ENCODE assay signal across 9 cellular contexts in the genomic region with DNA sequence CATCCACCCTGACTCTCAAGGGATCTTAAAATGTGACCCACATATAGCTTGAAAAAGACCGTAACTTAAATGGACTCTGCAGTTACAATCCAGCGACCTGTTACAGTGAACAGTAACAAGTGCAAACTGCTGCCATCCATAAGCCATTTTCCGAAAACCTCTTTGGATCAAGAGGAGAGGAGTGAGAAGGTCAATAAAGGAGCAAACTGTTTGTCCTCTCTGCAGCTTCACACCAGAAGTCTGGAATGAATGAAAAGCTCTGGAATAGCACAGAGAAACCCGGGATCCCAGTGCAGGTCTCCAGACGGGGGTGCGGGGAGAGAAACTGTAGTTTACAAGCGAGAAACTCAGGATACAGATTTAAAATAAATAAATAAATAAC. TPM values are rescaled to one million over a fixed set of nuclear protein-coding genes. Genes with fewer than 3 reads are reported as not detected.
DNase-seq lines count a peak whose midpoint lies in the region; ATAC-seq, FAIRE-seq and TF ChIP-seq lines count a peak whose summit lies in the region.
"Had no signal": no experiment of that assay in that cellular context is flagged by ENCODE, and none has a peak within 500 bp of the region (broad histone marks: within the 10 kb centered on the region; RNA-seq: fewer than 3 reads in every experiment).

No MANE protein-coding gene starts in this region.

- peak overlapping the region in 2 of 4 experiments; percentile 9 to 49; a peak in 3 of 7 replicates for H3K9ac ChIP-seq in H1 (replicated peaks in 1 of 4; ENCODE audit: extremely low read depth in 1 of 4, low read depth in 3 of 4, low read length in 3 of 4)

- peak overlapping the region; percentile 79 for H3K4me3 ChIP-seq in OCI-LY7 (ENCODE audit: low read depth, low read length, poor library complexity, severe bottlenecking)
- peak overlapping the region; percentile 68 to 75 (median 74) for H3K4me3 ChIP-seq in H1 (ENCODE audit: extremely low read depth in 1 of 4, insufficient read depth in 2 of 4, low read depth in 3 of 4, low read length in 4 of 4)

- H3K9me3 ChIP-seq in OCI-LY7 (ENCODE audit: low read length) (no peaks in the 10 kb centered on the region), H1 (ENCODE audit: insufficient read depth in 2 of 2, low read depth in 1 of 2, low read length in 1 of 2) (no peaks in the 10 kb centered on the region)

- no peak overlapping the region for H4K8ac ChIP-seq in H1 (ENCODE audit: extremely low read depth, insufficient read depth, low read length)

- no peak overlapping the region for H3K4ac ChIP-seq in H1 (replicated peaks; ENCODE audit: insufficient read length, low read depth, low read length)

- H4K5ac ChIP-seq in H1 (ENCODE audit: insufficient read length, low read depth, low read length): no peak overlapping the region

- no peaks in the 10 kb centered on the region for H3K79me1 ChIP-seq in H1 (ENCODE audit: low read depth, low read length)

- H3K36me3 Mint-ChIP-seq in naive B cell: peaks cover 0 to 4% of the 10 kb centered on the region in 2 donors

- no peak overlapping the region for H3K23ac ChIP-seq in H1 (ENCODE audit: insufficient read length)

- peaks cover 46% of the 10 kb centered on the region for H3K79me2 ChIP-seq in OCI-LY7 (ENCODE audit: insufficient read depth, low read depth, low read length)
- H3K79me2 ChIP-seq in H1 (ENCODE audit: control insufficient read depth in 1 of 2, insufficient read depth in 2 of 2, low read length in 2 of 2): peaks cover 0 to 19% of the 10 kb centered on the region in 2 experiments; a peak in 2 of 4 replicates

- no peaks in the 10 kb centered on the region for H4K20me1 ChIP-seq in OCI-LY7 (ENCODE audit: insufficient read depth, low read length)
- no peaks in the 10 kb centered on the region for H4K20me1 ChIP-seq in H1 (replicated peaks in 1 of 2; ENCODE audit: control insufficient read depth in 1 of 2, insufficient read depth in 2 of 2, low read length in 2 of 2)

- H3K56ac ChIP-seq in H1 (replicated peaks; ENCODE audit: insufficient read length, low read depth, low read length): no peak overlapping the region

- no peaks in the 10 kb centered on the region for H3K9me3 Mint-ChIP-seq in naive B cell

- 17% methylated on average over 7 of the region's 7 CpGs; no CpG with 5 or more reads in 1 of the 2 experiments for WGBS in H1 (ENCODE audit: extremely low coverage in 1 of 2, insufficient coverage in 1 of 2, insufficient read length in 1 of 2, insufficient replicate concordance in 2 of 2, low coverage in 1 of 2, low lambda C conversion rate in 2 of 2, missing lambda C conversion rate in 1 of 2), 2 experiments

- H3K23me2 ChIP-seq in H1 (ENCODE audit: low read depth, low read length): no peaks in the 10 kb centered on the region; the same call in 1 of the 2 replicates

- H2BK5ac ChIP-seq in H1 (ENCODE audit: low read depth, low read length): no peak overlapping the region

- H3K36me3 ChIP-seq in OCI-LY7 (ENCODE audit: insufficient read depth, low read length) (peaks cover 20% of the 10 kb centered on the region), H1 (ENCODE audit: control insufficient read depth in 2 of 4, insufficient read depth in 4 of 4, low read length in 3 of 4) (peaks cover 0 to 9% (median 3%) of the 10 kb centered on the region in 4 experiments; a peak in 2 of 8 replicates)

- H2BK12ac ChIP-seq in H1 (ENCODE audit: low read depth, low read length): no peak overlapping the region

- TF ChIP-seq RAD21 in H1 (IDR thresholded peaks at IDR 0.05 in 1 of 2, conservative IDR thresholded peaks at IDR 0.05 in 1 of 2; ENCODE audit: low read depth in 2 of 2, low read length in 2 of 2): no peak

- H3K27ac ChIP-seq in OCI-LY7 (ENCODE audit: low read depth, low read length, poor library complexity, severe bottlenecking) (peak overlapping the region; percentile 88), H1 (ENCODE audit: low read depth, low read length) (no peak overlapping the region)

- H3K9me2 ChIP-seq in OCI-LY7 (ENCODE audit: insufficient read depth, low read length): no peaks in the 10 kb centered on the region

- no peak overlapping the region for H2BK20ac ChIP-seq in H1 (ENCODE audit: low read length)

- H2BK15ac ChIP-seq in H1 (ENCODE audit: low read length): no peak overlapping the region

- peak overlapping the region; percentile 63 to 96 (median 86) for H3K27ac Mint-ChIP-seq in naive B cell

- peaks cover 4 to 13% (median 11%) of the 10 kb centered on the region in 3 donors for H3K27me3 Mint-ChIP-seq in naive B cell

- ATAC-seq in naive B cell (ENCODE audit: low read depth in 2 of 2) (no peak), HG02870 (IDR thresholded peaks at IDR 0.05; ENCODE audit: unreplicated experiment) (no peak), GM19463 (IDR thresholded peaks at IDR 0.05; ENCODE audit: unreplicated experiment) (no peak)

- H3K4me1 ChIP-seq in OCI-LY7 (ENCODE audit: insufficient read depth, low read length, poor library complexity, severe bottlenecking) (peaks cover 46% of the 10 kb centered on the region), H1 (replicated peaks in 1 of 4; ENCODE audit: control insufficient read depth in 3 of 4, insufficient read depth in 4 of 4, low read length in 3 of 4) (peaks cover 0 to 2% (median under 1%) of the 10 kb centered on the region in 4 experiments; a peak in 2 of 7 replicates)

- FAIRE-seq in H1 (lab: Jason Lieb, UNC) (peak; percentile 36), D721Med (lab: Jason Lieb, UNC) (no peak)
- FAIRE-seq: G401.6 had no signal

- no peak overlapping the region for H3K14ac ChIP-seq in H1 (ENCODE audit: insufficient read length)

- no peak for TF ChIP-seq POLR2A in H1 (IDR thresholded peaks at IDR 0.05; ENCODE audit: control extremely low read depth in 1 of 2, low read depth in 2 of 2, low read length in 2 of 2)

- TF ChIP-seq CTCF in OCI-LY7 (conservative IDR thresholded peaks at IDR 0.05; ENCODE audit: low read length) (no peak), H1 (IDR thresholded peaks at IDR 0.05; ENCODE audit: control extremely low read depth in 1 of 3, insufficient read depth in 1 of 3, low read depth in 1 of 3, low read length in 3 of 3) (no peak), D721Med (IDR thresholded peaks at IDR 0.05; ENCODE audit: insufficient read depth, missing control alignments) (no peak)

- peak overlapping the region; percentile 87 to 99 (median 94) for H3K4me3 Mint-ChIP-seq in naive B cell

- no peak overlapping the region for H3K18ac ChIP-seq in H1 (ENCODE audit: extremely low read depth, low read length)

- H2AFZ ChIP-seq in OCI-LY7 (ENCODE audit: low read length) (peak overlapping the region; percentile 26; the same call in 1 of the 2 replicates), H1 (ENCODE audit: low read length) (no peak overlapping the region)

- H3K27me3 ChIP-seq in H1 (replicated peaks in 1 of 4; ENCODE audit: control insufficient read depth in 3 of 4, extremely low read depth in 1 of 4, insufficient read depth in 3 of 4, low read length in 3 of 4): peaks cover 0 to 5% (median 3%) of the 10 kb centered on the region in 4 experiments; a peak in 1 of 7 replicates

- DNase-seq in NCI-H345 treated with DMSO at 0.1 percent for 48 hours (lab: John Stamatoyannopoulos, UW; ENCODE audit: unreplicated experiment): peak; percentile 41
- DNase-seq in NCI-H345 (lab: John Stamatoyannopoulos, UW): no peak
- peak; percentile 23 for DNase-seq in OCI-LY7 (ENCODE audit: low spot score)
- no peak for DNase-seq in H1 (ENCODE audit: low read depth in 1 of 2, low spot score in 2 of 2)
- no peak for DNase-seq in naive B cell
- no peak for DNase-seq in D721Med (ENCODE audit: insufficient read length, low spot score)

- no peak for TF ChIP-seq EP300 in H1 (IDR thresholded peaks at IDR 0.05; ENCODE audit: borderline replicate concordance in 1 of 2, low read depth in 2 of 2, low read length in 2 of 2)

- peaks cover 46 to 53% (median 47%) of the 10 kb centered on the region in 3 donors for H3K4me1 Mint-ChIP-seq in naive B cell

- no TSS peak for BruUV-seq in OCI-LY7 (replicated peaks; lab: Mats Ljungman, UMichigan)

- no peak overlapping the region for H2AK5ac ChIP-seq in H1 (ENCODE audit: low read depth, low read length)

- no peak overlapping the region for H2BK120ac ChIP-seq in H1 (replicated peaks; ENCODE audit: low read depth, low read length)

- intact Hi-C loops in OCI-LY7 (cut with micrococcal nuclease; ENCODE audit: unreplicated experiment): loop anchor here (5.0 kb wide), 2 partner anchors 370 to 860 kb away; partner anchors contain the start of gene CCDC171

- H3K4me2 ChIP-seq in OCI-LY7 (ENCODE audit: low read length) (peak overlapping the region; percentile 92), H1 (ENCODE audit: insufficient read depth in 1 of 2, low read depth in 2 of 2, low read length in 2 of 2) (peak overlapping the region; percentile 88 to 96)

- POLR2A ChIA-PET in OCI-LY7 (lab: Charles Lee): interaction anchor here (0.9 to 2.0 kb wide), 3 partner anchors 13 to 46 kb away, joined by 3 to 6 read pairs (median 5); no protein-coding TSS in a partner anchor
- POLR2A ChIA-PET in H1 (lab: Charles Lee; ENCODE audit: partially characterized antibody): interaction anchor here (0.6 to 1.9 kb wide), 4 partner anchors 10 to 88 kb away, joined by 3 to 9 read pairs (median 4); partner anchors contain the start of gene CER1

- H4K91ac ChIP-seq in H1 (replicated peaks; ENCODE audit: insufficient read length, low read length): no peak overlapping the region

- CTCF ChIA-PET in OCI-LY7 (lab: Charles Lee; ENCODE audit: unreplicated experiment): no interaction called here
- CTCF ChIA-PET in H1 (lab: Charles Lee; ENCODE audit: partially characterized antibody): interaction anchor here (0.8 to 1.9 kb wide), 10 partner anchors 14 to 79 kb away, joined by 3 to 11 read pairs (median 4); partner anchors contain the start of gene CER1

RNA-seq across cellular contexts. Expression of gene ZDHHC21, which starts 0.7 kb away (rescaled TPM):
- 12.6 and 13.0 TPM in 2 replicates for total RNA-seq in OCI-LY7 (2014; rRNA removed; shearing (Covaris generic))
- total RNA-seq in OCI-LY7 (2022): 16.2 and 19.3 TPM in 2 replicates
- 4.8 and 6.0 TPM in 2 replicates for total RNA-seq in H1 (2021; fragmentation: NEBNext Ultra II Directional; extraction: Animal tissue kit (Norgen Biotek cat#: 25700))
- polyA plus RNA-seq in H1 (2011; rRNA removed) (1.3 and 1.9 TPM in 2 replicates), naive B cell (ENCODE audit: low read depth in 6 of 6) (1 to 10 TPM; 1.7 to 3.8 (median 3.2) TPM)
- polyA plus RNA-seq in H1 (2011; cell fraction: cytosol; rRNA removed): 2.3 TPM
- polyA plus RNA-seq in H1 (2011; cell fraction: nucleus; rRNA removed): 2.0 TPM
- polyA plus RNA-seq in H1 (2012, experiment 1 of 2): 0.79 to 3.2 TPM (median 1.3 TPM) in 4 replicates
- 0.18 TPM for polyA plus RNA-seq in H1 (2012, experiment 2 of 2)
- 4.4 TPM for polyA plus RNA-seq in H1 (2013, experiment 1 of 2)
- 4.2 TPM for polyA plus RNA-seq in H1 (2013, experiment 2 of 2)
- polyA minus RNA-seq in H1 (2011; rRNA and poly(A)+ RNA removed): 5.2 and 7.4 TPM in 2 replicates
- polyA minus RNA-seq in H1 (2011; cell fraction: cytosol; rRNA and poly(A)+ RNA removed): 2.1 TPM
- 19.1 TPM for polyA minus RNA-seq in H1 (2011; cell fraction: nucleus; rRNA and poly(A)+ RNA removed)

RNA-seq across cellular contexts. Expression of gene CER1, which starts 30.0 kb away (rescaled TPM):
- total RNA-seq in OCI-LY7 (2014; rRNA removed; shearing (Covaris generic)): 0.13 TPM in 1 of 2 replicates, not detected in the other
- total RNA-seq in OCI-LY7 (2022): not detected in 2 replicates
- total RNA-seq in H1 (2021; fragmentation: NEBNext Ultra II Directional; extraction: Animal tissue kit (Norgen Biotek cat#: 25700)): 2.2 and 3.4 TPM in 2 replicates
- polyA plus RNA-seq in H1 (2011; rRNA removed) (0.26 and 0.28 TPM in 2 replicates), naive B cell (ENCODE audit: low read depth in 6 of 6) (not detected)
- 0.71 TPM for polyA plus RNA-seq in H1 (2011; cell fraction: cytosol; rRNA removed)
- polyA plus RNA-seq in H1 (2011; cell fraction: nucleus; rRNA removed): 0.39 TPM
- 0.40 to 2.2 TPM (median 1.5 TPM) in 4 replicates for polyA plus RNA-seq in H1 (2012, experiment 1 of 2)
- 0.20 TPM for polyA plus RNA-seq in H1 (2012, experiment 2 of 2)
- polyA plus RNA-seq in H1 (2013, experiment 1 of 2): 10.3 TPM
- 13.2 TPM for polyA plus RNA-seq in H1 (2013, experiment 2 of 2)
- 1.8 and 2.2 TPM in 2 replicates for polyA minus RNA-seq in H1 (2011; rRNA and poly(A)+ RNA removed)
- not detected for polyA minus RNA-seq in H1 (2011; cell fraction: cytosol; rRNA and poly(A)+ RNA removed)
- 2.5 TPM for polyA minus RNA-seq in H1 (2011; cell fraction: nucleus; rRNA and poly(A)+ RNA removed)

Comparison
In these comparisons a context has a peak if more than half of its experiments do, and no peak if none do; other contexts are left out.
1. DNase-seq: peak in NCI-H345 treated with DMSO at 0.1 percent for 48 hours (single experiment) and OCI-LY7 (single experiment); none in NCI-H345 (single experiment), H1 (0 of 2), naive B cell (single experiment) and D721Med (single experiment).